ENCODE assay signal across 26 cellular contexts in the genomic region with DNA sequence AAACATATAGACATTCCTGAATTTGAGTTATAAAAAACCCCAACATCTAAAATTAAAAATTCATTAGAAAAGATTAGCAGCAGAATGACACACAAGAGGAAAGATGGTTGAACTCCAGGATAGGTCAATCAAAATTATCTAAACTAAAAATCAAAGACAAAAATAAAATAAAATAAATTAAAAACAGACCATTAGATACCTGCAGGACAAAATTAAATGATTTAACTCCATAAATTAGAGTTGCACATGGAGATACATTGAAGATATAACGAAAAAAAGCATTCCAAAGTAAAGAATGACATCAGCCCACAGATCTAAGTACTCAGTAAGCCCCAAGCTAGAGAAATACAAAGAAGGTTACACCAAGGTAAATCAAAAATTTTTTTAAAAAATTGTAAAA.
"Had no signal": no experiment of that assay in that cellular context is flagged by ENCODE, and none has a peak within 500 bp of the region (broad histone marks: within the 10 kb centered on the region; RNA-seq: fewer than 3 reads in every experiment).

No MANE protein-coding gene starts in this region.

- H3K27ac ChIP-seq: stomach, suprapubic skin, testis, thoracic aorta, thyroid gland, tibial artery, tibial nerve, transverse colon, upper lobe of left lung, upper lobe of right lung, uterus, vagina had no signal

- H3K9me3 ChIP-seq: stomach, testis, thoracic aorta, thyroid gland, tibial artery, tibial nerve, transverse colon, upper lobe of left lung, upper lobe of right lung, uterus, vagina had no signal

- H3K4me3 ChIP-seq: stomach, suprapubic skin, testis, thoracic aorta, thyroid gland, tibial artery, tibial nerve, transverse colon, upper lobe of left lung, upper lobe of right lung, uterus, vagina had no signal

- ATAC-seq: stimulated activated effector memory CD8-positive, alpha-beta T cell treated with anti-CD3 and anti-CD28 coated beads, Interleukin-12 subunit alpha, Interleukin-12 subunit beta, amount 100 ng/mL, for 72 hours; stimulated activated memory B cell treated with anti-CD40 and anti-IgM and Interleukin-4, amounts not matched to agents 10 μg/mL and 1 μg/mL and 100 μg/mL, for 72 hours; stimulated activated naive B cell treated with anti-CD40 and anti-IgM and Interleukin-4, amounts not matched to agents 10 μg/mL and 1 μg/mL and 100 μg/mL, for 72 hours; stimulated activated naive CD8-positive, alpha-beta T cell treated with anti-CD3 and anti-CD28 coated beads, Interleukin-15, amount 100 ng/mL, for 72 hours; stimulated activated naive CD8-positive, alpha-beta T cell treated with anti-CD3 and anti-CD28 coated beads, Interleukin-15, Interleukin-2, amounts not matched to agents 100 U/mL and 50 U/mL, for 24 hours; upper lobe of right lung had no signal

- H3K4me1 ChIP-seq: stomach, suprapubic skin, testis, thyroid gland, tibial artery, tibial nerve, transverse colon, upper lobe of left lung, upper lobe of right lung, uterus, vagina had no signal

- H3K36me3 ChIP-seq: stomach, suprapubic skin, thoracic aorta, thyroid gland, tibial artery, tibial nerve, transverse colon, upper lobe of left lung, upper lobe of right lung, uterus, vagina had no signal

- DNase-seq: stimulated activated CD4-positive, alpha-beta T cell treated with anti-CD3 and anti-CD28 coated beads, Interleukin-2, amount 100 ng/mL, for 48 hours; stimulated activated CD4-positive, alpha-beta T cell treated with anti-CD3 and anti-CD28 coated beads, Interleukin-4, amount 100 ng/mL, for 1 hour; stimulated activated CD4-positive, alpha-beta T cell treated with anti-CD3 and anti-CD28 coated beads, Interleukin-4, amount 100 ng/mL, for 24 hours; stimulated activated CD4-positive, alpha-beta T cell treated with anti-CD3 and anti-CD28 coated beads, Interleukin-4, amount 100 ng/mL, for 4 hours; stimulated activated CD8-positive, alpha-beta memory T cell treated with anti-CD3 and anti-CD28 coated beads, Interleukin-4, amount 100 ng/mL, for 48 hours; stimulated activated naive B cell treated with anti-CD40 and anti-IgM and Interleukin-4, amounts not matched to agents 10 μg/mL and 1 μg/mL and 100 μg/mL, for 72 hours; stimulated activated naive CD4-positive, alpha-beta T cell; stimulated activated naive CD4-positive, alpha-beta T cell treated with Interleukin-2 at 50 U/mL for 16 hours; stimulated activated naive CD8-positive, alpha-beta T cell treated with anti-CD3 and anti-CD28 coated beads, Interleukin-15, amount 100 ng/mL, for 72 hours; stimulated activated naive CD8-positive, alpha-beta T cell treated with anti-CD3 and anti-CD28 coated beads, Interleukin-15, Interleukin-2, amounts not matched to agents 100 U/mL and 50 U/mL, for 24 hours; stomach; substantia nigra; testis; thyroid gland; tibial artery; transverse colon; trophoblast cell; upper lobe of left lung; upper lobe of right lung; uterus had no signal

- H3K27me3 ChIP-seq: suprapubic skin, testis, thyroid gland, tibial artery, tibial nerve, transverse colon, upper lobe of left lung, upper lobe of right lung, uterus, vagina had no signal
